In genomic region chr6:112029045-112029822, GRCh38 we compare ENCODE assay signal across 8 cellular contexts. TPM values are rescaled to one million over a fixed set of nuclear protein-coding genes. Genes with fewer than 3 reads are reported as not detected.
A peak's percentile ranks its signal among the peaks of the same experiment; 100 is the strongest.
DNase-seq lines count a peak whose midpoint lies in the region; ATAC-seq and TF ChIP-seq lines count a peak whose summit lies in the region.

No MANE protein-coding gene starts in this region.

- WGBS in suprapubic skin: 85% methylated on average over 15 of the region's 15 CpGs

- H3K9ac ChIP-seq in NT2/D1 (ENCODE audit: insufficient read length, low read depth) (no peak overlapping the region), neural progenitor cell (no peak overlapping the region)

- no peaks in the 10 kb centered on the region for H3F3A ChIP-seq in neural progenitor cell (ENCODE audit: low read depth)

- H3K27ac Mint-ChIP-seq in neural progenitor cell: peak overlapping the region; percentile 84

- H3K4me3 ChIP-seq in GM06990 (replicated peaks; ENCODE audit: low read depth, low read length): no peak overlapping the region
- H3K4me3 ChIP-seq in NT2/D1 (ENCODE audit: insufficient read length, low read depth): no peak overlapping the region
- H3K4me3 ChIP-seq in neural progenitor cell: no peak overlapping the region
- H3K4me3 ChIP-seq in suprapubic skin: no peak overlapping the region

- no peak overlapping the region for H3K4me3 Mint-ChIP-seq in neural progenitor cell

- no peak overlapping the region for H3K4me2 ChIP-seq in neural progenitor cell

- H3K36me3 Mint-ChIP-seq in neural progenitor cell: no peaks in the 10 kb centered on the region

- H3K27me3 ChIP-seq in GM06990 (replicated peaks; ENCODE audit: control insufficient read depth, insufficient read depth, low read length) (no peaks in the 10 kb centered on the region), NT2/D1 (ENCODE audit: insufficient read depth, insufficient read length) (no peaks in the 10 kb centered on the region), neural progenitor cell (peaks cover 9% of the 10 kb centered on the region), suprapubic skin (no peaks in the 10 kb centered on the region)

- no peaks in the 10 kb centered on the region for H4K20me1 ChIP-seq in neural progenitor cell (ENCODE audit: low read depth)

- no peak for DNase-seq in GM06990 (ENCODE audit: extremely low read depth, insufficient read length)
- peak; percentile 55 for DNase-seq in NT2/D1 (ENCODE audit: low read depth, low spot score)
- DNase-seq in activated CD8-positive, alpha-beta memory T cell treated with anti-CD3 and anti-CD28 coated beads, Interleukin-2, amount 50 U/mL, for 4 hours: peak; percentile 68
- DNase-seq in neural progenitor cell (ENCODE audit: low spot score): peak; percentile 86
- no peak for DNase-seq in suprapubic skin (ENCODE audit: low spot score in 2 of 2)

- H3K4me1 Mint-ChIP-seq in neural progenitor cell: peaks cover 7% of the 10 kb centered on the region

- H3K9me3 ChIP-seq in NT2/D1 (ENCODE audit: insufficient read depth, low read length): no peaks in the 10 kb centered on the region
- no peaks in the 10 kb centered on the region for H3K9me3 ChIP-seq in neural progenitor cell (ENCODE audit: low read depth)
- no peaks in the 10 kb centered on the region for H3K9me3 ChIP-seq in suprapubic skin

- H3K27ac ChIP-seq in neural progenitor cell (no peak overlapping the region), suprapubic skin (peak overlapping the region; percentile 62)

- peaks cover 3% of the 10 kb centered on the region for H3K9me3 Mint-ChIP-seq in neural progenitor cell

- no peaks in the 10 kb centered on the region for H3K36me3 ChIP-seq in GM06990 (ENCODE audit: control insufficient read depth, insufficient read depth, low read length)
- no peaks in the 10 kb centered on the region for H3K36me3 ChIP-seq in NT2/D1 (ENCODE audit: insufficient read depth, insufficient read length, low read length)
- H3K36me3 ChIP-seq in neural progenitor cell: no peaks in the 10 kb centered on the region
- H3K36me3 ChIP-seq in suprapubic skin: no peaks in the 10 kb centered on the region

- H2AFZ ChIP-seq in neural progenitor cell (replicated peaks): peak overlapping the region; percentile 91

- no peaks in the 10 kb centered on the region for H3K4me1 ChIP-seq in NT2/D1 (ENCODE audit: insufficient read depth, insufficient read length)
- H3K4me1 ChIP-seq in neural progenitor cell: no peaks in the 10 kb centered on the region
- peaks cover 41% of the 10 kb centered on the region for H3K4me1 ChIP-seq in suprapubic skin

- peak; percentile 84 for TF ChIP-seq CTCF in GM06990 (IDR thresholded peaks at IDR 0.05; ENCODE audit: insufficient read depth, low read length, poor library complexity, severe bottlenecking)
- TF ChIP-seq CTCF in neural progenitor cell (IDR thresholded peaks at IDR 0.05): peak; percentile 93
- peak in 1 of 2 donors; percentile 51 for TF ChIP-seq CTCF in suprapubic skin (IDR thresholded peaks at IDR 0.05)

- ATAC-seq in HG03280 (IDR thresholded peaks at IDR 0.05; ENCODE audit: unreplicated experiment): peak; percentile 72
- ATAC-seq in esophagus mucosa: peak; percentile 19
- ATAC-seq in GM18867 (IDR thresholded peaks at IDR 0.05; ENCODE audit: unreplicated experiment): no peak

- no peaks in the 10 kb centered on the region for H3K79me2 ChIP-seq in neural progenitor cell (ENCODE audit: low read depth)

- no peak for TF ChIP-seq EP300 in suprapubic skin (IDR thresholded peaks at IDR 0.05)

- peaks cover 8% of the 10 kb centered on the region for H3K27me3 Mint-ChIP-seq in neural progenitor cell (ENCODE audit: insufficient read depth, low read depth)

- TF ChIP-seq POLR2A in suprapubic skin (IDR thresholded peaks at IDR 0.05): no peak

RNA-seq across cellular contexts. Expression of gene CCN6, which starts 24.7 kb away (rescaled TPM):
- not detected for total RNA-seq in esophagus mucosa
- total RNA-seq in neural progenitor cell (ENCODE audit: low replicate concordance): not detected in 2 replicates
- total RNA-seq in suprapubic skin: 1 to 10 TPM in 2 of 4 donors, under 1 TPM in 1, not detected in 1; 0.25 to 7.6 (median 1.0) TPM

RNA-seq across cellular contexts. Expression of gene TUBE1, which starts 58.0 kb away (rescaled TPM):
- total RNA-seq in esophagus mucosa (13.1 TPM), neural progenitor cell (ENCODE audit: low replicate concordance) (24.1 and 49.0 TPM in 2 replicates), suprapubic skin (10 to 100 TPM; 19.6 to 82.2 (median 31.2) TPM)

RNA-seq across cellular contexts. Expression of gene FAM229B, which starts 58.2 kb away (rescaled TPM):
- total RNA-seq in esophagus mucosa: 5.1 TPM
- 14.1 and 32.2 TPM in 2 replicates for total RNA-seq in neural progenitor cell (ENCODE audit: low replicate concordance)
- 1 to 10 TPM in 3 of 4 donors, under 1 TPM in 1; 0.72 to 3.9 (median 2.4) TPM for total RNA-seq in suprapubic skin

Comparison
In these comparisons a context has a peak if more than half of its experiments do, and no peak if none do; other contexts are left out.
1. DNase-seq: peak in NT2/D1 (single experiment), activated CD8-positive, alpha-beta memory T cell treated with anti-CD3 and anti-CD28 coated beads, Interleukin-2, amount 50 U/mL, for 4 hours (single experiment) and neural progenitor cell (single experiment); none in GM06990 (single experiment) and suprapubic skin (0 of 2).